Comparison of ENCODE assay signal across 37 cellular contexts in genomic region chr4:162988530-162988929, GRCh38.
"Had no signal": no experiment of that assay in that cellular context is flagged by ENCODE, and none has a peak within 500 bp of the region (broad histone marks: within the 10 kb centered on the region; RNA-seq: fewer than 3 reads in every experiment).

No MANE protein-coding gene starts in this region.

- H3K27me3 ChIP-seq: adrenal gland, ascending aorta, body of pancreas, brain microvascular endothelial cell, breast epithelium, cardiac muscle cell had no signal

- H3K36me3 ChIP-seq: adrenal gland, ascending aorta, brain microvascular endothelial cell, breast epithelium, cardiac muscle cell had no signal

- H3K36me3 Mint-ChIP-seq: activated naive CD4-positive, alpha-beta T cell treated with anti-CD3 and anti-CD28 coated beads, Interleukin-2, amount 10 ng/mL, durations not matched to agents 7 days and 5 days; activated naive CD4-positive, alpha-beta T cell treated with anti-CD3 and anti-CD28 coated beads, Interleukin-2, amount 50 U/mL, for 24 hours; activated naive CD4-positive, alpha-beta T cell treated with anti-CD3 and anti-CD28 coated beads, Interleukin-2, amount 50 U/mL, for 72 hours; activated naive CD8-positive, alpha-beta T cell; activated naive CD8-positive, alpha-beta T cell treated with anti-CD3 and anti-CD28 coated beads for 36 hours; activated naive CD8-positive, alpha-beta T cell treated with anti-CD3 and anti-CD28 coated beads, Interleukin-2, amount 10 ng/mL, durations not matched to agents 7 days and 5 days; brain had no signal

- H3K9me3 ChIP-seq: adrenal gland, ascending aorta, body of pancreas, breast epithelium had no signal

- H3K4me3 Mint-ChIP-seq: activated naive CD4-positive, alpha-beta T cell treated with anti-CD3 and anti-CD28 coated beads for 36 hours; activated naive CD4-positive, alpha-beta T cell treated with anti-CD3 and anti-CD28 coated beads, Interleukin-2, amount 10 ng/mL, durations not matched to agents 7 days and 5 days; activated naive CD4-positive, alpha-beta T cell treated with anti-CD3 and anti-CD28 coated beads, Interleukin-2, amount 50 U/mL, for 24 hours; activated naive CD8-positive, alpha-beta T cell; activated naive CD8-positive, alpha-beta T cell treated with anti-CD3 and anti-CD28 coated beads for 36 hours; activated naive CD8-positive, alpha-beta T cell treated with anti-CD3 and anti-CD28 coated beads, Interleukin-2, amount 10 ng/mL, durations not matched to agents 7 days and 5 days; activated naive CD8-positive, alpha-beta T cell treated with anti-CD3 and anti-CD28 coated beads, Interleukin-2, amount 50 U/mL, for 24 hours; activated T-cell treated with anti-CD3 and anti-CD28 coated beads, Interleukin-2, amount 50 U/mL, for 24 hours; activated T-cell treated with anti-CD3 and anti-CD28 coated beads, Interleukin-2, amount 50 U/mL, for 4 hours; activated T-cell treated with anti-CD3 and anti-CD28 coated beads, Interleukin-2, amount 50 U/mL, for 72 hours; activated T-helper 1 cell treated with anti-CD3 and anti-CD28 coated beads, Interleukin-12 subunit alpha, Interleukin-12 subunit beta, Interleukin-2, Interleukin-4 antibody, amounts not matched to agents 30 ng/mL and 10 ng/mL and 1 ng/mL, durations not matched to agents 14 hours and 24 hours and 36 hours; activated T-helper 17 cell treated with anti-CD3 and anti-CD28 coated beads, Interleukin-2, amount 50 U/mL, for 72 hours; central memory CD8-positive, alpha-beta T cell had no signal

- H3K9me3 Mint-ChIP-seq: activated naive CD4-positive, alpha-beta T cell treated with anti-CD3 and anti-CD28 coated beads, Interleukin-2, amount 10 ng/mL, durations not matched to agents 7 days and 5 days; activated naive CD4-positive, alpha-beta T cell treated with anti-CD3 and anti-CD28 coated beads, Interleukin-2, amount 50 U/mL, for 24 hours; activated naive CD4-positive, alpha-beta T cell treated with anti-CD3 and anti-CD28 coated beads, Interleukin-2, amount 50 U/mL, for 72 hours; activated naive CD8-positive, alpha-beta T cell treated with anti-CD3 and anti-CD28 coated beads for 36 hours; activated naive CD8-positive, alpha-beta T cell treated with anti-CD3 and anti-CD28 coated beads, Interleukin-2, amount 10 ng/mL, durations not matched to agents 7 days and 5 days; activated naive CD8-positive, alpha-beta T cell treated with anti-CD3 and anti-CD28 coated beads, Interleukin-2, amount 50 U/mL, for 24 hours; activated T-cell treated with anti-CD3 and anti-CD28 coated beads, Interleukin-2, amount 50 U/mL, for 24 hours; activated T-cell treated with anti-CD3 and anti-CD28 coated beads, Interleukin-2, amount 50 U/mL, for 4 hours; activated T-helper 1 cell treated with anti-CD3 and anti-CD28 coated beads, Interleukin-12 subunit alpha, Interleukin-12 subunit beta, Interleukin-2, Interleukin-4 antibody, amounts not matched to agents 30 ng/mL and 10 ng/mL and 1 ng/mL, durations not matched to agents 14 hours and 24 hours and 36 hours; activated T-helper 17 cell treated with anti-CD3 and anti-CD28 coated beads, Interleukin-2, amount 50 U/mL, for 72 hours; activated T-helper 2 cell treated with anti-CD3 and anti-CD28 coated beads, Interferon-gamma antibody, Interleukin-2, Interleukin-4, amounts not matched to agents 10 μg/mL and 5 μg/mL and 100 μg/mL, durations not matched to agents 14 hours and 24 hours and 36 hours; brain had no signal

- DNase-seq: activated effector memory CD4-positive, alpha-beta T cell treated with anti-CD3 and anti-CD28 coated beads, Interleukin-2, amount 50 U/mL, for 16 hours; activated effector memory CD4-positive, alpha-beta T cell treated with Interleukin-2 at 50 U/mL for 16 hours; activated gamma-delta T cell; activated gamma-delta T cell treated with Interleukin-2 at 50 U/mL for 16 hours; activated naive CD4-positive, alpha-beta T cell; activated naive CD4-positive, alpha-beta T cell treated with anti-CD3 and anti-CD28 coated beads for 36 hours; activated naive CD4-positive, alpha-beta T cell treated with anti-CD3 and anti-CD28 coated beads, Interleukin-2, amount 10 ng/mL, durations not matched to agents 7 days and 5 days; activated naive CD4-positive, alpha-beta T cell treated with anti-CD3 and anti-CD28 coated beads, Interleukin-2, amount 50 U/mL, for 16 hours; activated naive CD4-positive, alpha-beta T cell treated with Interleukin-2 at 50 U/mL for 16 hours; activated naive CD8-positive, alpha-beta T cell treated with anti-CD3 and anti-CD28 coated beads for 36 hours; activated naive CD8-positive, alpha-beta T cell treated with anti-CD3 and anti-CD28 coated beads, Interleukin-2, amount 10 ng/mL, durations not matched to agents 7 days and 5 days; activated naive CD8-positive, alpha-beta T cell treated with anti-CD3 and anti-CD28 coated beads, Interleukin-2, amount 50 U/mL, for 24 hours; activated T-cell treated with anti-CD3 and anti-CD28 coated beads, Interleukin-2, amount 50 U/mL, for 24 hours; activated T-cell treated with anti-CD3 and anti-CD28 coated beads, Interleukin-2, amount 50 U/mL, for 4 hours; activated T-cell treated with anti-CD3 and anti-CD28 coated beads, Interleukin-2, amount 50 U/mL, for 48 hours; activated T-cell treated with anti-CD3 and anti-CD28 coated beads, Interleukin-2, amount 50 U/mL, for 72 hours; adrenal gland; amniotic stem cell; amygdala; anterior cingulate cortex; aorta; body of pancreas; brain microvascular endothelial cell; caudate nucleus; central memory CD4-positive, alpha-beta T cell; cerebellar nuclear complex had no signal

- H3K4me1 ChIP-seq: adrenal gland, ascending aorta, body of pancreas, breast epithelium had no signal

- ATAC-seq: activated naive CD4-positive, alpha-beta T cell treated with anti-CD3 and anti-CD28 coated beads, Interleukin-2, amount 50 U/mL, for 72 hours; activated naive CD8-positive, alpha-beta T cell treated with anti-CD3 and anti-CD28 coated beads, Interleukin-2, amount 50 U/mL, for 24 hours; activated T-cell treated with anti-CD3 and anti-CD28 coated beads, Interleukin-2, amount 50 U/mL, for 4 hours; activated T-cell treated with anti-CD3 and anti-CD28 coated beads, Interleukin-2, amount 50 U/mL, for 72 hours; activated T-helper 17 cell treated with anti-CD3 and anti-CD28 coated beads, Interleukin-2, amount 50 U/mL, for 72 hours; body of pancreas had no signal

- H3K27ac ChIP-seq: adrenal gland, ascending aorta, body of pancreas, brain microvascular endothelial cell, breast epithelium, cardiac muscle cell had no signal

- H3K27ac Mint-ChIP-seq: activated naive CD4-positive, alpha-beta T cell treated with anti-CD3 and anti-CD28 coated beads for 36 hours; activated naive CD4-positive, alpha-beta T cell treated with anti-CD3 and anti-CD28 coated beads, Interleukin-2, amount 10 ng/mL, durations not matched to agents 7 days and 5 days; activated naive CD4-positive, alpha-beta T cell treated with anti-CD3 and anti-CD28 coated beads, Interleukin-2, amount 50 U/mL, for 24 hours; activated naive CD4-positive, alpha-beta T cell treated with anti-CD3 and anti-CD28 coated beads, Interleukin-2, amount 50 U/mL, for 72 hours; activated naive CD8-positive, alpha-beta T cell; activated naive CD8-positive, alpha-beta T cell treated with anti-CD3 and anti-CD28 coated beads for 36 hours; activated naive CD8-positive, alpha-beta T cell treated with anti-CD3 and anti-CD28 coated beads, Interleukin-2, amount 10 ng/mL, durations not matched to agents 7 days and 5 days; activated naive CD8-positive, alpha-beta T cell treated with anti-CD3 and anti-CD28 coated beads, Interleukin-2, amount 50 U/mL, for 24 hours; activated T-cell treated with anti-CD3 and anti-CD28 coated beads, Interleukin-2, amount 50 U/mL, for 24 hours; activated T-cell treated with anti-CD3 and anti-CD28 coated beads, Interleukin-2, amount 50 U/mL, for 72 hours; activated T-helper 1 cell treated with anti-CD3 and anti-CD28 coated beads, Interleukin-12 subunit alpha, Interleukin-12 subunit beta, Interleukin-2, Interleukin-4 antibody, amounts not matched to agents 30 ng/mL and 10 ng/mL and 1 ng/mL, durations not matched to agents 14 hours and 24 hours and 36 hours; activated T-helper 17 cell treated with anti-CD3 and anti-CD28 coated beads, Interleukin-2, amount 50 U/mL, for 72 hours; activated T-helper 2 cell treated with anti-CD3 and anti-CD28 coated beads, Interferon-gamma antibody, Interleukin-2, Interleukin-4, amounts not matched to agents 10 μg/mL and 5 μg/mL and 100 μg/mL, durations not matched to agents 14 hours and 24 hours and 36 hours had no signal

- H3K27me3 Mint-ChIP-seq: activated naive CD4-positive, alpha-beta T cell treated with anti-CD3 and anti-CD28 coated beads, Interleukin-2, amount 10 ng/mL, durations not matched to agents 7 days and 5 days; activated naive CD8-positive, alpha-beta T cell; activated naive CD8-positive, alpha-beta T cell treated with anti-CD3 and anti-CD28 coated beads, Interleukin-2, amount 10 ng/mL, durations not matched to agents 7 days and 5 days; activated naive CD8-positive, alpha-beta T cell treated with anti-CD3 and anti-CD28 coated beads, Interleukin-2, amount 50 U/mL, for 24 hours; activated T-cell treated with anti-CD3 and anti-CD28 coated beads, Interleukin-2, amount 50 U/mL, for 24 hours; brain; central memory CD8-positive, alpha-beta T cell had no signal

- H3K4me1 Mint-ChIP-seq: activated naive CD4-positive, alpha-beta T cell treated with anti-CD3 and anti-CD28 coated beads, Interleukin-2, amount 10 ng/mL, durations not matched to agents 7 days and 5 days; activated naive CD4-positive, alpha-beta T cell treated with anti-CD3 and anti-CD28 coated beads, Interleukin-2, amount 50 U/mL, for 24 hours; activated naive CD8-positive, alpha-beta T cell treated with anti-CD3 and anti-CD28 coated beads for 36 hours; activated naive CD8-positive, alpha-beta T cell treated with anti-CD3 and anti-CD28 coated beads, Interleukin-2, amount 10 ng/mL, durations not matched to agents 7 days and 5 days; activated naive CD8-positive, alpha-beta T cell treated with anti-CD3 and anti-CD28 coated beads, Interleukin-2, amount 50 U/mL, for 24 hours; activated T-helper 17 cell treated with anti-CD3 and anti-CD28 coated beads, Interleukin-2, amount 50 U/mL, for 72 hours; central memory CD8-positive, alpha-beta T cell had no signal

- H3K4me3 ChIP-seq: adrenal gland, ascending aorta, body of pancreas, breast epithelium, cardiac muscle cell had no signal
